Comparison of ENCODE assay signal across 27 cellular contexts in genomic region chr10:21991785-21992184, GRCh38.
"Had no signal": no experiment of that assay in that cellular context is flagged by ENCODE, and none has a peak within 500 bp of the region (broad histone marks: within the 10 kb centered on the region; RNA-seq: fewer than 3 reads in every experiment).

No MANE protein-coding gene starts in this region.

- ATAC-seq: effector memory CD8-positive, alpha-beta T cell; esophagus mucosa; gastrocnemius medialis; heart right ventricle; left cardiac atrium; left lung; left ventricle myocardium superior; lower lobe of right lung; mucosa of descending colon; naive thymus-derived CD8-positive, alpha-beta T cell had no signal

- H3K4me1 ChIP-seq: gastrocnemius medialis had no signal

- DNase-seq: cortex of kidney; effector CD8-positive, alpha-beta T cell; effector memory CD8-positive, alpha-beta T cell; endodermal cell; erythroblast; esophagus squamous epithelium; foreskin fibroblast; foreskin melanocyte; gastrocnemius medialis; glutamatergic neuron; head of caudate nucleus; heart right ventricle; hippocampal formation; left cardiac atrium; left lung; left ventricle myocardium superior; lower lobe of right lung; mesenchymal stem cell; mucosa of descending colon; naive B cell; naive thymus-derived CD8-positive, alpha-beta T cell had no signal

- H3K4me3 Mint-ChIP-seq: dendritic cell treated with granulocyte-macrophage colony-stimulating factor and Interleukin-4, amounts not matched to agents 40 ng/mL and 50 ng/mL, for 4 days; effector memory CD8-positive, alpha-beta T cell; endodermal cell; mesothelial cell of epicardium; naive B cell; naive thymus-derived CD8-positive, alpha-beta T cell had no signal

- H3K36me3 ChIP-seq: esophagus squamous epithelium, gastrocnemius medialis, heart right ventricle, left lung, lower lobe of right lung had no signal

- H3K4me3 ChIP-seq: esophagus squamous epithelium, gastrocnemius medialis, heart right ventricle, left lung, lower lobe of right lung, mucosa of descending colon had no signal

- H3K27me3 ChIP-seq: esophagus squamous epithelium, gastrocnemius medialis, heart right ventricle, left lung had no signal

- H3K36me3 Mint-ChIP-seq: naive B cell; naive thymus-derived CD8-positive, alpha-beta T cell had no signal

- H3K9me3 ChIP-seq: gastrocnemius medialis, left lung, lower lobe of right lung, mucosa of descending colon had no signal

- H3K27ac ChIP-seq: epithelial cell of prostate, esophagus squamous epithelium, gastrocnemius medialis, heart right ventricle, left lung, lower lobe of right lung had no signal

- FAIRE-seq: endometrium, keratinocyte had no signal

- H3K9me3 Mint-ChIP-seq: dendritic cell treated with granulocyte-macrophage colony-stimulating factor and Interleukin-4, amounts not matched to agents 40 ng/mL and 50 ng/mL, for 4 days; effector memory CD8-positive, alpha-beta T cell; endodermal cell; naive thymus-derived CD8-positive, alpha-beta T cell had no signal

- H3K27me3 Mint-ChIP-seq: dendritic cell treated with granulocyte-macrophage colony-stimulating factor and Interleukin-4, amounts not matched to agents 40 ng/mL and 50 ng/mL, for 4 days; effector memory CD8-positive, alpha-beta T cell; naive B cell; naive thymus-derived CD8-positive, alpha-beta T cell had no signal

- H3K27ac Mint-ChIP-seq: dendritic cell treated with granulocyte-macrophage colony-stimulating factor and Interleukin-4, amounts not matched to agents 40 ng/mL and 50 ng/mL, for 4 days; effector memory CD8-positive, alpha-beta T cell; endodermal cell; mesothelial cell of epicardium; naive B cell; naive thymus-derived CD8-positive, alpha-beta T cell had no signal
